Comparison of ENCODE assay signal across 8 cellular contexts in the genomic region with DNA sequence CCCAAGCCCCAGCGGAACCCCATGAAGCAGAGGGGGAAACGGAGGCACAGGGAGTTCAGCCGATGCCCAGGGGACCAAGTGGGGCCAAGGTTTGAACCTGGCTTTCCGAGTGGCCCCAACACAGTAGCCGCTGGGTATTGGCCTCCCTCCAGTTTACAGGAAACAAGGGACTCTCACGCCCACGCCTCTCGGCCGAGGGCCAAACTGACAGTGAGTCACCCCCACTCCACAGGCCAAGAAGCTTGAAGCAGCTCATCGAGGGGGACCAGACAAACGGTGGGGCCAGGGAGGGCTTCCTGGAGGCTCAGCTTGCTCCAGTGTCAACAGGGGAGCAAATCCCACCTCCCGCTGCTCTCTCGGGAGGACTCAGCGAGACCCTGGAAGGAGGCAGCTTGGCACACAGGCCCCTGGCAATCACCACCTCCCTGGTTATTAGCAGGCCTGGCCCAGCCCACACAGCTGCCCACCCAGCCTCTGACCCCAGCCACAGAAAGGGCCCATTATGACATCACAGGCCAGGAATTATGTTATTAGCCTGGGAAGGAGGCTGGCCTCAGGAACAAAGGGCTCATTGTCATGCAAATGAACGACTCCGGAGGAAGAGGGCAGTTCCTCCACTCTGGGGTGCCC. TPM values are rescaled to one million over a fixed set of nuclear protein-coding genes. Genes with fewer than 3 reads are reported as not detected.
A peak's percentile ranks its signal among the peaks of the same experiment; 100 is the strongest.
DNase-seq lines count a peak whose midpoint lies in the region; ATAC-seq, FAIRE-seq and TF ChIP-seq lines count a peak whose summit lies in the region.

No MANE protein-coding gene starts in this region.

- in situ Hi-C loops in GM23248 (cut with MboI): no loop called here

- H3K4me1 Mint-ChIP-seq in natural killer cell treated with Interleukin-12 subunit alpha and Interleukin-12 subunit beta and Interleukin-15 and Interleukin-18, amount 100 ng/mL, for 72 hours (ENCODE audit: low read depth in 2 of 2): peaks cover 20 to 25% of the 10 kb centered on the region in 2 donors

- no peak overlapping the region for H3K4me3 Mint-ChIP-seq in natural killer cell treated with Interleukin-12 subunit alpha and Interleukin-12 subunit beta and Interleukin-15 and Interleukin-18, amount 100 ng/mL, for 72 hours

- H3K27ac Mint-ChIP-seq in natural killer cell treated with Interleukin-12 subunit alpha and Interleukin-12 subunit beta and Interleukin-15 and Interleukin-18, amount 100 ng/mL, for 72 hours: no peak overlapping the region

- H4K20me1 ChIP-seq in GM23248 (ENCODE audit: insufficient read depth): no peaks in the 10 kb centered on the region

- H3K9me2 ChIP-seq in GM23248 (ENCODE audit: insufficient read depth): no peaks in the 10 kb centered on the region

- peaks cover 14% of the 10 kb centered on the region for H3F3A ChIP-seq in GM23248 (ENCODE audit: insufficient read depth)

- peak overlapping the region; percentile 59 for H3K4me2 ChIP-seq in GM23248 (ENCODE audit: unreplicated experiment)

- FAIRE-seq in RCC 7860 (lab: Jason Lieb, UNC): peak; percentile 81

- no peaks in the 10 kb centered on the region for H3K9me3 ChIP-seq in GM23248 (ENCODE audit: low read depth)
- no peaks in the 10 kb centered on the region for H3K9me3 ChIP-seq in uterus

- peak overlapping the region; percentile 74 for H3K9ac ChIP-seq in GM23248

- H3K36me3 ChIP-seq in GM23248 (ENCODE audit: low read depth): no peaks in the 10 kb centered on the region
- no peaks in the 10 kb centered on the region for H3K36me3 ChIP-seq in uterus

- no peak for TF ChIP-seq CTCF in uterus (IDR thresholded peaks at IDR 0.05)

- 8 to 9% methylated on average over 16 of the region's 16 CpGs for WGBS in GM23248 (ENCODE audit: low coverage in 1 of 2, low lambda C conversion rate in 2 of 2, missing lambda C conversion rate in 2 of 2), 2 experiments

- H3K4me3 ChIP-seq in GM23248: no peak overlapping the region
- no peak overlapping the region for H3K4me3 ChIP-seq in uterus

- H3K9me3 Mint-ChIP-seq in natural killer cell treated with Interleukin-12 subunit alpha and Interleukin-12 subunit beta and Interleukin-15 and Interleukin-18, amount 100 ng/mL, for 72 hours: no peaks in the 10 kb centered on the region

- no peak for TF ChIP-seq POLR2A in erythroblast (IDR thresholded peaks at IDR 0.05; ENCODE audit: low read length)
- no peak for TF ChIP-seq POLR2A in uterus (IDR thresholded peaks at IDR 0.05)

- DNase-seq in GM23248: peak; percentile 93
- peak; percentile 85 for DNase-seq in RCC 7860 (ENCODE audit: low spot score)
- peak; percentile 85 to 88 for DNase-seq in erythroblast (lab: John Stamatoyannopoulos, UW)
- DNase-seq in mesenteric fat pad (ENCODE audit: low spot score): peak; percentile 96
- DNase-seq in uterus: peak; percentile 88 to 91
- DNase-seq in natural killer cell treated with Interleukin-12 subunit alpha and Interleukin-12 subunit beta and Interleukin-15 and Interleukin-18, amount 100 ng/mL, for 72 hours (ENCODE audit: low spot score): no peak

- intact Hi-C loops in uterus (cut with DNase I; ENCODE audit: low total_unique reads): no loop called here

- H3K79me2 ChIP-seq in GM23248 (ENCODE audit: insufficient read depth): peaks cover 92% of the 10 kb centered on the region

- no peak for ATAC-seq in natural killer cell treated with Interleukin-12 subunit alpha and Interleukin-12 subunit beta and Interleukin-15 and Interleukin-18, amount 100 ng/mL, for 72 hours
- ATAC-seq in GM19463 (IDR thresholded peaks at IDR 0.05; ENCODE audit: unreplicated experiment) (no peak), HG03135 (IDR thresholded peaks at IDR 0.05; ENCODE audit: unreplicated experiment) (no peak)

- H3K4me1 ChIP-seq in GM23248 (ENCODE audit: insufficient read depth) (peaks cover 52% of the 10 kb centered on the region), uterus (peaks cover 14 to 49% of the 10 kb centered on the region in 2 donors)

- no peak overlapping the region for H2AFZ ChIP-seq in GM23248

- peak overlapping the region; percentile 86 for H3K27ac ChIP-seq in GM23248
- peak overlapping the region; percentile 69 to 73 for H3K27ac ChIP-seq in uterus

- H3K36me3 Mint-ChIP-seq in natural killer cell treated with Interleukin-12 subunit alpha and Interleukin-12 subunit beta and Interleukin-15 and Interleukin-18, amount 100 ng/mL, for 72 hours: no peaks in the 10 kb centered on the region

- H3K27me3 Mint-ChIP-seq in natural killer cell treated with Interleukin-12 subunit alpha and Interleukin-12 subunit beta and Interleukin-15 and Interleukin-18, amount 100 ng/mL, for 72 hours: no peaks in the 10 kb centered on the region

- H3K27me3 ChIP-seq in GM23248 (replicated peaks; ENCODE audit: insufficient read depth) (no peaks in the 10 kb centered on the region), uterus (no peaks in the 10 kb centered on the region)

RNA-seq across cellular contexts. Expression of a gene that starts 54.6 kb away (rescaled TPM):
- 37.7 and 66.0 TPM in 2 replicates for total RNA-seq in GM23248 (2014; rRNA removed; shearing (Covaris generic))
- 40.8 and 43.5 TPM in 2 replicates for polyA plus RNA-seq in GM23248 (2016; fragmentation: Nextera tagmentation; extraction: Ambion mirVana)
- total RNA-seq in mesenteric fat pad (248 TPM), uterus (100 to 1,000 TPM in 2 of 4 donors, 10 to 100 TPM in 2; 65.1 to 436 (median 102) TPM)
- total RNA-seq in natural killer cell treated with Interleukin-12 subunit alpha and Interleukin-12 subunit beta and Interleukin-15 and Interleukin-18, amount 100 ng/mL, for 72 hours: 100 to 1,000 TPM in 1 of 2 donors, 10 to 100 TPM in 1; 80.8 to 133 TPM
